In genomic region chr17:82836823-82837357, GRCh38 we compare ENCODE assay signal across 13 cellular contexts. TPM values are rescaled to one million over a fixed set of nuclear protein-coding genes. Genes with fewer than 3 reads are reported as not detected.
A peak's percentile ranks its signal among the peaks of the same experiment; 100 is the strongest.
DNase-seq lines count a peak whose midpoint lies in the region; ATAC-seq, FAIRE-seq and TF ChIP-seq lines count a peak whose summit lies in the region.
"Had no signal": no experiment of that assay in that cellular context is flagged by ENCODE, and none has a peak within 500 bp of the region (broad histone marks: within the 10 kb centered on the region; RNA-seq: fewer than 3 reads in every experiment).

No MANE protein-coding gene starts in this region.

- no peaks in the 10 kb centered on the region for H3K9me3 Mint-ChIP-seq in brain
- H3K9me3 Mint-ChIP-seq in type B pancreatic cell, result no peaks in the 10 kb centered on the region
- H3K9me3 Mint-ChIP-seq: IgD-negative memory B cell had no signal

- peaks cover 22% of the 10 kb centered on the region for H3K36me3 Mint-ChIP-seq in brain
- H3K36me3 Mint-ChIP-seq in type B pancreatic cell, result peaks cover 7% of the 10 kb centered on the region

- no peak for FAIRE-seq in H54 (lab: Jason Lieb, UNC)

- intact Hi-C loops in Right ventricle myocardium superior (cut with DNase I) (no loop called here), Right ventricle myocardium inferior (cut with DNase I) (no loop called here)

- peaks cover 42% of the 10 kb centered on the region for H3K4me1 Mint-ChIP-seq in brain
- peaks cover 29% of the 10 kb centered on the region for H3K4me1 Mint-ChIP-seq in type B pancreatic cell (ENCODE audit: unreplicated experiment)
- H3K4me1 Mint-ChIP-seq: IgD-negative memory B cell had no signal

- TF ChIP-seq POLR2A in H54 (IDR thresholded peaks at IDR 0.05; ENCODE audit: low read depth, low read length), result no peak

- H3K27me3 Mint-ChIP-seq in brain (no peaks in the 10 kb centered on the region), type B pancreatic cell (no peaks in the 10 kb centered on the region)
- H3K27me3 Mint-ChIP-seq: IgD-negative memory B cell had no signal

- DNase-seq in Right ventricle myocardium superior, result peak; percentile 20
- no peak for DNase-seq in Right ventricle myocardium inferior (ENCODE audit: missing footprints)
- DNase-seq in left lobe of liver (ENCODE audit: low spot score), result no peak
- no peak for DNase-seq in type B pancreatic cell (ENCODE audit: extremely low spot score, unreplicated experiment)
- DNase-seq in H54 (ENCODE audit: insufficient read length, low spot score), result no peak
- no peak for DNase-seq in activated CD4-positive, alpha-beta T cell treated with anti-CD3 and anti-CD28 coated beads, Interleukin-2, amount 50 U/mL, for 1 hour
- DNase-seq: ACHN, activated T-cell treated with anti-CD3 and anti-CD28 coated beads for 4 hours, midbrain had no signal

- TF ChIP-seq CTCF in brain (conservative IDR thresholded peaks at IDR 0.05), result peak in 1 of 2 experiments; percentile 26
- peak; percentile 64 for TF ChIP-seq CTCF in type B pancreatic cell (conservative IDR thresholded peaks at IDR 0.05)

- H3K4me3 Mint-ChIP-seq in brain, result peak overlapping the region in 2 of 5 experiments; percentile 5 to 14
- H3K4me3 Mint-ChIP-seq in type B pancreatic cell, result peak overlapping the region; percentile 92
- H3K4me3 Mint-ChIP-seq: IgD-negative memory B cell had no signal

- ATAC-seq in Right ventricle myocardium superior (ENCODE audit: poor library complexity) (peak; percentile 21), Right ventricle myocardium inferior (no peak), left lobe of liver (peak; percentile 72), HG03354 (IDR thresholded peaks at IDR 0.05; ENCODE audit: poor library complexity, severe bottlenecking, unreplicated experiment) (no peak)

- H3K27ac Mint-ChIP-seq in brain (peak overlapping the region; percentile 6 to 93 (median 70)), type B pancreatic cell (peak overlapping the region; percentile 89)

RNA-seq across cellular contexts. Expression of gene ZNF750, which starts 2.9 kb away (rescaled TPM):
- total RNA-seq in Right ventricle myocardium superior (0.13 TPM), Right ventricle myocardium inferior (not detected), left lobe of liver (0.08 TPM), type B pancreatic cell (ENCODE audit: low replicate concordance) (10.3 and 34.7 TPM in 2 replicates)
- polyA plus RNA-seq in brain (ENCODE audit: insufficient read depth, low read depth, low replicate concordance), result 0.31 TPM
- total RNA-seq: SJSA1 had no signal
- polyA plus RNA-seq: IgD-negative memory B cell had no signal

Comparison
In these comparisons a context has a peak if more than half of its experiments do, and no peak if none do; other contexts are left out.
1. ATAC-seq: peak in Right ventricle myocardium superior (single experiment) and left lobe of liver (single experiment); none in Right ventricle myocardium inferior (single experiment) and HG03354 (single experiment).